8 cellular contexts compared by ENCODE assay signal in the genomic region with DNA sequence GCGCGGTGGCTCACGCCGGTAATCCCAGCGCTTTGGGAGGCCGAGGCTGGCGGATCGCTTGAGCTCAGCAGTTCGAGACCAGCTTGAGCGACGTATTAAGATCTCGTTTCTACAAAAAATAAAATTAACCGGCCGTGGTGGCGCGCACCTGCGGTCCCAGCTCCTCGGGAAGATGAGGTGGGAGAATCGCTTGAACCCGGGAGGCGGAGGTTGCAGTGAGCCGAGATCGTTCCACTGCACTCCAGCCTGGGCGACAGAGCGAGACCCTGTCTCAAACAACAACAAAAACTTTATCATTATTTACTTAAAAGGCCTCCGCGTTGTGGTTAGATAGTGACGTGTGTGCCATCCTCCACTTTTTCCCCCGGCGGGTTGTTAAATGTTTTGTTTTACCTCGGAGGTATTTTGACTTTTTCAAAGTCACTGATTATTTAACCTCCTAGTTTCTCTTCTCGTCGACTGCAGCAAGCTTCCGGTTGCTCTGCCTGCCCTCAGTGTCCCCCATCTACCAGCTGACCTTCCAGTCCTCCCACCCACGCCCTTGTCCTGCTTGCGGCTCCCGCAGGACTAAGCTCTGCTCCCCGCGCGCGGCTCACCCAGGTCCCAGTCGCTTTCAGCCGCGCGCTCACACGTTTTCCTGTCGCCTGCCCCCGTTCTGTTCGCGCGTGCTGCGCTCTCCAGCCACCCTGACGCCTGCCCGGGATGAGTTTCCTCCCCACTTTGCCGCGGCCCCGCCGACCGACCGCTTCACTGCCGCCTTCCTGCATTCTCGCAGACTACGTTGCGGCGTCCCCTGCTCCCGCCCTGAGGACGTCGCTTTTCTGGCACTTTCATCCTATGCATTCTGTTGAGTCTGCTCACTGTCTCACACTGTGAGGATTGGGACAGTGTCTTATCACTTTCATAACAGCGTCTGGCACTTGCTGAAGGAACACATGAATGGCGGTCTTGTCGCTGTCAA.
DNase-seq lines count a peak whose midpoint lies in the region; ATAC-seq lines count a peak whose summit lies in the region.

No MANE protein-coding gene starts in this region.

- peak; percentile 55 for DNase-seq in NCI-H1436 (lab: John Stamatoyannopoulos, UW)
- no peak for DNase-seq in NCI-H1436 treated with DMSO at 0.1 percent for 48 hours (lab: John Stamatoyannopoulos, UW)
- peak; percentile 49 for DNase-seq in NCI-H2227 treated with DMSO at 0.1 percent for 48 hours (lab: John Stamatoyannopoulos, UW)
- peak; percentile 21 for DNase-seq in activated CD4-positive, CD25-positive, alpha-beta regulatory T cell treated with anti-CD3 and anti-CD28 coated beads, Interleukin-2, amount 50 U/mL, for 16 hours (ENCODE audit: low read depth, low spot score)
- peak; percentile 89 for DNase-seq in cerebellar cortex (ENCODE audit: low spot score)
- peak; percentile 78 for DNase-seq in kidney tubule cell (ENCODE audit: low spot score)
- DNase-seq in stimulated activated CD4-positive, alpha-beta T cell treated with anti-CD3 and anti-CD28 coated beads, Interleukin-1b, Interleukin-23, amount 100 ng/mL, for 24 hours (ENCODE audit: low read depth in 4 of 4, low spot score in 1 of 4): peak; percentile 34 to 57 (median 47)

- ATAC-seq in HG02973 (IDR thresholded peaks at IDR 0.05; ENCODE audit: unreplicated experiment): peak; percentile 13
